In the genomic region with DNA sequence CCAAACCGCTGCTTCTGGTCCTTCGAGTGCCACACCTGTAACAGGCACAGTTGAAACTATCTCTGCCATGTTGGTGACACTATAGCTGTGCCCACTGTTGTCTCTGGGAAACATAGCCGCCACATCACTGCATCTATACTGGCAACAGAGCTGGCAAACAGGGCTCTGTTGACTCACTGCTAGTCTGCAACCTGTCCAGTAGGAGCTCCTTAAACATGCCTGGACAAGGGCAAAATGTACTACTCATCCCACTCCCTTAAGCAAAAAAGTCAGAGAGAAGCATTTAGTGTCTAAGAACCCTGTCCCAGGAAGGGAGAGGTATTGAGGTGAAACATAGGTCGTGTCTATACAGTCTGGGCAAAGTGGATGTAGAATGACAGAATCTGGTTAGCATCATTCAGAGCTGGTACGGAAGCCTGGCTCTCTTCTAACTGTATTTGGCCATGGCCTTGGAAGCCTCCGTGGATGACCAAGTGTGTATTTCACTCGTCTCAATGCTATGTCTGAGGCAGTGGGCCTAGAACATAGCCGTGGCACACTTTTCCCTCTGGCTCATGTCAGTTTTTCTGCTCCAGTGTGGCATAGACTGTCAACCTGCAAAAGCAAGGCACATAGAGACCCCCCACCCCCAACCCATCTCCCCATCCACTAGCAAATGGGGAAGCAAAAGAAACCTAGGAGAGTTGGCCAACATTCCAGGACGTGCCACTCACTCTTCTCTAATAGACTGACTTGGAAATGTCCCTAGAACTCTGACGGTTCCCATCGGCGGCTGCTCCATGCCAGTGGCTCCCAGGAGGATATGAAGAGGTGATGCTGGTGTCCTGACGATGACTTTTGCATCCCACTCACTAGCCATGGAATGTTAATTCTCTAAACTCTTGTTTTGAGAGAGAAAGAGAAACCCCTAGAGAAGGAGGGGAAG, we compare ENCODE assay signal across 16 cellular contexts. TPM values are rescaled to one million over a fixed set of nuclear protein-coding genes. Genes with fewer than 3 reads are reported as not detected.
DNase-seq lines count a peak whose midpoint lies in the region; ATAC-seq, FAIRE-seq and TF ChIP-seq lines count a peak whose summit lies in the region.
"Had no signal": no experiment of that assay in that cellular context is flagged by ENCODE, and none has a peak within 500 bp of the region (broad histone marks: within the 10 kb centered on the region; RNA-seq: fewer than 3 reads in every experiment).

No MANE protein-coding gene starts in this region.

- POLR2A ChIA-PET in IMR-90 (lab: Charles Lee; ENCODE audit: unreplicated experiment), result no interaction called here

- peak overlapping the region; percentile 14; the same call in 1 of the 2 replicates for H3K23ac ChIP-seq in IMR-90 (ENCODE audit: low read depth, low read length)

- TF ChIP-seq RAD21 in IMR-90 (IDR thresholded peaks at IDR 0.05; ENCODE audit: low read length), result no peak

- peak overlapping the region; percentile 31; the same call in 1 of the 2 replicates for H4K5ac ChIP-seq in IMR-90 (ENCODE audit: low read depth, low read length)

- CTCF ChIA-PET in IMR-90 (lab: Yijun Ruan, JAX), result interaction anchor here (0.7 kb wide), 1 partner anchor 13 kb away, joined by 3 read pairs; no protein-coding TSS in a partner anchor

- intact Hi-C loops in IMR-90 (cut with micrococcal nuclease), result loop anchor here (5.0 kb wide), 2 partner anchors 39 to 64 kb away; no protein-coding TSS in a partner anchor
- intact Hi-C loops in adrenal gland (cut with DNase I), result loop anchor here in 1 of 2 donors (10.0 kb wide), 1 partner anchor 61 kb away; no protein-coding TSS in a partner anchor

- no peak overlapping the region; the same call in 1 of the 2 replicates for H3K18ac ChIP-seq in IMR-90 (ENCODE audit: low read depth, low read length)

- H4K91ac ChIP-seq in IMR-90 (ENCODE audit: insufficient read depth, low read depth, low read length), result no peak overlapping the region

- TF ChIP-seq POLR2A in IMR-90 (IDR thresholded peaks at IDR 0.05; ENCODE audit: low read depth, low read length) (no peak), adrenal gland (IDR thresholded peaks at IDR 0.05) (no peak)

- H3K9ac ChIP-seq in IMR-90 (ENCODE audit: low read depth, low read length) (no peak overlapping the region), keratinocyte (ENCODE audit: control insufficient read depth, extremely low read depth, insufficient read depth, low read length) (peak overlapping the region; percentile 12)

- TSS peak; percentile 27 for BruUV-seq in IMR-90 (replicated peaks; lab: Mats Ljungman, UMichigan)

- H3K56ac ChIP-seq in IMR-90 (ENCODE audit: extremely low read depth, insufficient read depth, low read length), result no peak overlapping the region

- peak; percentile 100 for FAIRE-seq in keratinocyte (lab: Jason Lieb, UNC)
- FAIRE-seq: RCC 7860 had no signal

- H3K4me3 Mint-ChIP-seq in stimulated activated naive B cell treated with anti-CD40 and anti-IgM and Interleukin-4, amounts not matched to agents 10 μg/mL and 1 μg/mL and 100 μg/mL, for 72 hours, result no peak overlapping the region
- H3K4me3 Mint-ChIP-seq: natural killer cell treated with Interleukin-12 subunit alpha and Interleukin-12 subunit beta and Interleukin-15 and Interleukin-18, amount 100 ng/mL, for 72 hours had no signal

- 0 out of 2 replicates have a peak overlapping the region, but pooled peaks have one; percentile 24 for H2BK20ac ChIP-seq in IMR-90 (ENCODE audit: low read depth, low read length)

- no peaks in the 10 kb centered on the region for H3K27me3 ChIP-seq in IMR-90 (ENCODE audit: control insufficient read depth, insufficient read depth, low read length)
- H3K27me3 ChIP-seq in adrenal gland, result no peaks in the 10 kb centered on the region
- no peaks in the 10 kb centered on the region for H3K27me3 ChIP-seq in keratinocyte (ENCODE audit: control insufficient read depth, extremely low read depth, insufficient read depth, low read length)

- peak overlapping the region in 1 of 2 experiments; percentile 56; a peak in 2 of 4 replicates for H4K8ac ChIP-seq in IMR-90 (ENCODE audit: low read depth in 2 of 2, low read length in 2 of 2)

- H4K20me1 ChIP-seq in IMR-90 (ENCODE audit: insufficient read depth, low read length) (0 out of 2 replicates have a peak, but pooled peaks cover 3% of the 10 kb centered on the region), keratinocyte (ENCODE audit: control insufficient read depth, extremely low read depth, insufficient read depth, low read length) (peaks cover 4% of the 10 kb centered on the region)

- H3K36me3 ChIP-seq in IMR-90 (ENCODE audit: control insufficient read depth, insufficient read depth, low read length) (peaks cover 36% of the 10 kb centered on the region), adrenal gland (replicated peaks in 1 of 2) (peaks cover 0 to 47% of the 10 kb centered on the region in 2 donors), keratinocyte (ENCODE audit: control insufficient read depth in 2 of 2, extremely low read depth in 1 of 2, insufficient read depth in 2 of 2, low read length in 2 of 2) (peaks cover 8 to 23% of the 10 kb centered on the region in 2 experiments)

- H3K9me3 ChIP-seq in IMR-90 (ENCODE audit: control insufficient read depth, insufficient read depth, low read length) (no peaks in the 10 kb centered on the region), adrenal gland (replicated peaks in 1 of 3) (no peaks in the 10 kb centered on the region), keratinocyte (ENCODE audit: control insufficient read depth, low read depth, low read length) (no peaks in the 10 kb centered on the region)

- H3K4me3 ChIP-seq in IMR-90 (ENCODE audit: insufficient read depth, low read depth, low read length) (no peak overlapping the region), adrenal gland (no peak overlapping the region), keratinocyte (ENCODE audit: control insufficient read depth in 2 of 3, extremely low read depth in 1 of 3, insufficient read depth in 2 of 3, low read depth in 1 of 3, low read length in 3 of 3) (no peak overlapping the region)

- no peak overlapping the region for H3K4me2 ChIP-seq in IMR-90 (ENCODE audit: low read depth, low read length)
- peak overlapping the region; percentile 25 for H3K4me2 ChIP-seq in keratinocyte (ENCODE audit: control insufficient read depth, extremely low read depth, insufficient read depth, low read depth, low read length)

- peak overlapping the region; percentile 67; the same call in 2 of the 3 replicates for H2BK15ac ChIP-seq in IMR-90 (ENCODE audit: low read depth, low read length)

- peak overlapping the region; percentile 47 for H2BK5ac ChIP-seq in IMR-90 (ENCODE audit: low read depth, low read length, poor library complexity, severe bottlenecking)

- no peaks in the 10 kb centered on the region for H3K27me3 Mint-ChIP-seq in stimulated activated naive B cell treated with anti-CD40 and anti-IgM and Interleukin-4, amounts not matched to agents 10 μg/mL and 1 μg/mL and 100 μg/mL, for 72 hours
- H3K27me3 Mint-ChIP-seq: natural killer cell treated with Interleukin-12 subunit alpha and Interleukin-12 subunit beta and Interleukin-15 and Interleukin-18, amount 100 ng/mL, for 72 hours had no signal

- dilution Hi-C loops in IMR-90 (cut with HindIII; ENCODE audit: low sequenced_read_pairs, unreplicated experiment) (no loop called here), keratinocyte (cut with MboI; ENCODE audit: extremely low pct_ligation_motif_present, low sequenced_read_pairs) (no loop called here)

- H3K9me1 ChIP-seq in IMR-90 (ENCODE audit: insufficient read depth, low read length) (peaks cover 14% of the 10 kb centered on the region), keratinocyte (ENCODE audit: control insufficient read depth, extremely low read depth, insufficient read depth, low read length) (no peaks in the 10 kb centered on the region)

- H3K9me3 Mint-ChIP-seq in stimulated activated naive B cell treated with anti-CD40 and anti-IgM and Interleukin-4, amounts not matched to agents 10 μg/mL and 1 μg/mL and 100 μg/mL, for 72 hours, result no peaks in the 10 kb centered on the region
- H3K9me3 Mint-ChIP-seq: natural killer cell treated with Interleukin-12 subunit alpha and Interleukin-12 subunit beta and Interleukin-15 and Interleukin-18, amount 100 ng/mL, for 72 hours had no signal

- H2AFZ ChIP-seq in IMR-90 (replicated peaks; ENCODE audit: low read length, poor library complexity) (no peak overlapping the region), keratinocyte (ENCODE audit: control insufficient read depth, low read length) (no peak overlapping the region)

- in situ Hi-C loops in IMR-90 (cut with MboI; ENCODE audit: low sequenced_read_pairs), result loop anchor here (25.0 kb wide), 1 partner anchor 404 kb away; no protein-coding TSS in a partner anchor

- H3K14ac ChIP-seq in IMR-90 (replicated peaks; ENCODE audit: low read depth, low read length), result peak overlapping the region; percentile 40

- H3K4me1 ChIP-seq in IMR-90 (ENCODE audit: control insufficient read depth, insufficient read depth, low read length), result peaks cover 25% of the 10 kb centered on the region
- peaks cover 14 to 26% of the 10 kb centered on the region in 2 donors for H3K4me1 ChIP-seq in adrenal gland (replicated peaks in 1 of 2)
- peaks cover 40% of the 10 kb centered on the region for H3K4me1 ChIP-seq in keratinocyte (ENCODE audit: control insufficient read depth, extremely low read depth, insufficient read depth, low read length)

- 87% methylated on average over 6 of the region's 13 CpGs; no CpG with 5 or more reads in 1 of the 2 experiments for WGBS in IMR-90 (ENCODE audit: extremely low coverage in 2 of 2, insufficient read length in 1 of 2), 2 experiments
- WGBS in adrenal gland, 4 donors, result 74 to 84% (median 83%) methylated on average over 13 of the region's 13 CpGs

- H2AK9ac ChIP-seq in IMR-90 (replicated peaks; ENCODE audit: low read depth, low read length, poor library complexity), result peak overlapping the region; percentile 39

- H3K36me3 Mint-ChIP-seq in stimulated activated naive B cell treated with anti-CD40 and anti-IgM and Interleukin-4, amounts not matched to agents 10 μg/mL and 1 μg/mL and 100 μg/mL, for 72 hours, result peaks cover 17 to 55% of the 10 kb centered on the region in 2 donors

- DNase-seq in IMR-90 (no peak), adrenal gland (no peak), keratinocyte (ENCODE audit: low read depth, low spot score) (peak; percentile 82), nucleus accumbens (lab: John Stamatoyannopoulos, UW) (no peak), islet precursor cell (no peak)
- DNase-seq in stimulated activated naive B cell treated with anti-CD40 and anti-IgM and Interleukin-4, amounts not matched to agents 10 μg/mL and 1 μg/mL and 100 μg/mL, for 72 hours, result no peak
- DNase-seq: activated CD4-positive, CD25-positive, alpha-beta regulatory T cell treated with anti-CD3 and anti-CD28 coated beads, Interleukin-2, amount 50 U/mL, for 72 hours; C1 segment of cervical spinal cord; NCI-H774; right cardiac atrium; stimulated activated CD4-positive, alpha-beta T cell treated with anti-CD3 and anti-CD28 coated beads, Interleukin-4, amount 100 ng/mL, for 1 hour; T-helper 1 cell had no signal

- peak overlapping the region; percentile 25 for H3K27ac Mint-ChIP-seq in stimulated activated naive B cell treated with anti-CD40 and anti-IgM and Interleukin-4, amounts not matched to agents 10 μg/mL and 1 μg/mL and 100 μg/mL, for 72 hours

- no peak overlapping the region for H2BK120ac ChIP-seq in IMR-90 (ENCODE audit: low read depth, low read length)

- peak overlapping the region; percentile 54; the same call in 1 of the 2 replicates for H2AK5ac ChIP-seq in IMR-90 (ENCODE audit: low read depth, low read length)

- peak overlapping the region; percentile 22; the same call in 1 of the 2 replicates for H3K27ac ChIP-seq in IMR-90 (ENCODE audit: insufficient read depth, low read length)
- H3K27ac ChIP-seq in adrenal gland, result peak overlapping the region in 3 of 5 donors; percentile 12 to 71 (median 18)
- peak overlapping the region; percentile 60 for H3K27ac ChIP-seq in keratinocyte (ENCODE audit: control insufficient read depth, insufficient read depth, low read length)

- no peak for TF ChIP-seq CTCF in IMR-90 (conservative IDR thresholded peaks at IDR 0.05; ENCODE audit: low read depth, low read length)
- TF ChIP-seq CTCF in adrenal gland (IDR thresholded peaks at IDR 0.05), result no peak
- TF ChIP-seq CTCF in keratinocyte (optimal IDR thresholded peaks at IDR 0.05 in 1 of 3, IDR thresholded peaks at IDR 0.05 in 1 of 3, conservative IDR thresholded peaks at IDR 0.05 in 1 of 3; ENCODE audit: extremely low read depth in 1 of 3, insufficient read depth in 2 of 3, low read length in 3 of 3), result no peak

- no peak for ATAC-seq in IMR-90 (ENCODE audit: low read depth)
- ATAC-seq in stimulated activated naive B cell treated with anti-CD40 and anti-IgM and Interleukin-4, amounts not matched to agents 10 μg/mL and 1 μg/mL and 100 μg/mL, for 72 hours (replicated peaks), result no peak
- ATAC-seq in HG03432 (IDR thresholded peaks at IDR 0.05; ENCODE audit: unreplicated experiment), result no peak
- no peak for ATAC-seq in GM21619 (IDR thresholded peaks at IDR 0.05; ENCODE audit: unreplicated experiment)
- ATAC-seq: right cardiac atrium had no signal

- H3K4me1 Mint-ChIP-seq in stimulated activated naive B cell treated with anti-CD40 and anti-IgM and Interleukin-4, amounts not matched to agents 10 μg/mL and 1 μg/mL and 100 μg/mL, for 72 hours, result peaks cover 0 to 6% of the 10 kb centered on the region in 2 donors

- peaks cover 11 to 24% of the 10 kb centered on the region in 2 experiments; a peak in 3 of 4 replicates for H3K79me1 ChIP-seq in IMR-90 (ENCODE audit: low read depth in 1 of 2, low read length in 2 of 2)

- peak overlapping the region; percentile 5 for H3K4ac ChIP-seq in IMR-90 (ENCODE audit: low read depth, low read length)

- H3K79me2 ChIP-seq in keratinocyte (ENCODE audit: control insufficient read depth, insufficient read depth, low read length), result no peaks in the 10 kb centered on the region

RNA-seq across cellular contexts. Expression of a gene that starts 21.4 kb away (rescaled TPM):
- total RNA-seq in IMR-90 (2012; rRNA removed) (29.2 and 34.1 TPM in 2 replicates), adrenal gland (10 to 100 TPM; 42.1 to 99.5 (median 56.6) TPM)
- polyA plus RNA-seq in IMR-90 (2012; rRNA removed) (48.8 and 52.2 TPM in 2 replicates), adrenal gland (10 to 100 TPM; 25.1 to 87.0 (median 68.7) TPM), keratinocyte (25.5 to 36.6 TPM (median 26.4 TPM) in 3 replicates)
- polyA plus RNA-seq in IMR-90 (2012; cell fraction: cytosol; rRNA removed), result 56.6 and 58.1 TPM in 2 replicates
- polyA plus RNA-seq in IMR-90 (2012; cell fraction: nucleus; rRNA removed; ENCODE audit: low replicate concordance), result 159 and 173 TPM in 2 replicates
- polyA plus RNA-seq in keratinocyte (2011; ENCODE audit: low read depth), result 13.3 TPM
- polyA plus RNA-seq in keratinocyte (2011; cell fraction: cytosol; rRNA removed), result 18.1 and 21.8 TPM in 2 replicates
- polyA plus RNA-seq in keratinocyte (2011; cell fraction: nucleus; rRNA removed), result 75.7 and 82.6 TPM in 2 replicates
- polyA plus RNA-seq in keratinocyte (2012; ENCODE audit: low replicate concordance), result 29.1 and 32.1 TPM in 2 replicates
- polyA minus RNA-seq in keratinocyte, result 23.8 to 42.9 TPM (median 34.6 TPM) in 3 replicates
- 36.1 TPM for polyA minus RNA-seq in keratinocyte (2011; cell fraction: cytosol; rRNA and poly(A)+ RNA removed)
- polyA minus RNA-seq in keratinocyte (2011; cell fraction: nucleus; rRNA and poly(A)+ RNA removed), result 36.1 and 36.8 TPM in 2 replicates
